Comparison of ENCODE assay signal across 23 cellular contexts in genomic region chr18:24185805-24186204, GRCh38. TPM values are rescaled to one million over a fixed set of nuclear protein-coding genes. Genes with fewer than 3 reads are reported as not detected.
DNase-seq lines count a peak whose midpoint lies in the region; ATAC-seq and TF ChIP-seq lines count a peak whose summit lies in the region.
"Had no signal": no experiment of that assay in that cellular context is flagged by ENCODE, and none has a peak within 500 bp of the region (broad histone marks: within the 10 kb centered on the region; RNA-seq: fewer than 3 reads in every experiment).

No MANE protein-coding gene starts in this region.

- H3K4me1 ChIP-seq in ACC112 (ENCODE audit: control insufficient read depth, insufficient read depth, low read length, unreplicated experiment) (peaks cover 13% of the 10 kb centered on the region), PC-3 (ENCODE audit: insufficient read depth, low read length) (no peaks in the 10 kb centered on the region)
- H3K4me1 ChIP-seq: BE2C, HAP-1 had no signal

- no peaks in the 10 kb centered on the region for H3K36me3 ChIP-seq in ACC112 (ENCODE audit: insufficient read depth, low read length)
- no peaks in the 10 kb centered on the region for H3K36me3 ChIP-seq in PC-3 (ENCODE audit: low read depth, low read length)
- H3K36me3 ChIP-seq: BE2C, HAP-1 had no signal

- H3K4me3 ChIP-seq in ACC112 (ENCODE audit: low read depth, low read length), result no peak overlapping the region
- H3K4me3 ChIP-seq in PC-3 (ENCODE audit: low read length), result no peak overlapping the region
- no peak overlapping the region for H3K4me3 ChIP-seq in astrocyte of the spinal cord (ENCODE audit: low read depth, low read length)
- H3K4me3 ChIP-seq in fibroblast of the aortic adventitia (ENCODE audit: low read depth, low read length), result no peak overlapping the region
- H3K4me3 ChIP-seq: GM23248, HAP-1 had no signal

- no peak overlapping the region for H3K4me2 ChIP-seq in PC-3 (ENCODE audit: low read length)

- CTCF ChIA-PET in PC-3 (lab: Charles Lee), result no interaction called here

- no peak overlapping the region for H2AFZ ChIP-seq in ACC112 (ENCODE audit: low read length, unreplicated experiment)
- no peak overlapping the region for H2AFZ ChIP-seq in PC-3 (ENCODE audit: low read length)
- H2AFZ ChIP-seq: GM23248 had no signal

- intact Hi-C loops in PC-3 (cut with micrococcal nuclease), result no loop called here

- TF ChIP-seq CTCF in PC-3 (conservative IDR thresholded peaks at IDR 0.05; ENCODE audit: low read depth, low read length), result no peak
- TF ChIP-seq CTCF in astrocyte of the spinal cord (IDR thresholded peaks at IDR 0.05; ENCODE audit: low read depth, low read length), result no peak
- TF ChIP-seq CTCF in fibroblast of the aortic adventitia (IDR thresholded peaks at IDR 0.05; ENCODE audit: insufficient read depth, low read length), result no peak

- H3K27ac ChIP-seq in ACC112 (ENCODE audit: low read depth, low read length) (peak overlapping the region; percentile 55), PC-3 (ENCODE audit: low read length) (no peak overlapping the region)
- H3K27ac ChIP-seq: 22Rv1, GM23248 had no signal

- H3K79me2 ChIP-seq in ACC112 (ENCODE audit: control insufficient read depth, insufficient read depth, low read length, unreplicated experiment) (no peaks in the 10 kb centered on the region), PC-3 (ENCODE audit: low read length) (no peaks in the 10 kb centered on the region)

- no peaks in the 10 kb centered on the region for H3K9me2 ChIP-seq in PC-3 (replicated peaks; ENCODE audit: low read length)

- no peaks in the 10 kb centered on the region for H3K9me3 ChIP-seq in PC-3 (ENCODE audit: low read length)
- H3K9me3 ChIP-seq: BE2C, HAP-1 had no signal

- H3K27me3 ChIP-seq in ACC112 (ENCODE audit: insufficient read depth, low read length) (no peaks in the 10 kb centered on the region), PC-3 (ENCODE audit: low read length) (no peaks in the 10 kb centered on the region)
- H3K27me3 ChIP-seq: BE2C had no signal

- no peaks in the 10 kb centered on the region for H4K20me1 ChIP-seq in PC-3 (ENCODE audit: low read length)

- in situ Hi-C loops in astrocyte of the spinal cord (cut with HindIII; ENCODE audit: low sequenced_read_pairs), result no loop called here

- POLR2A ChIA-PET in PC-3 (lab: Charles Lee; ENCODE audit: unreplicated experiment), result no interaction called here

- DNase-seq in PC-3 (peak; percentile 12), astrocyte of the spinal cord (ENCODE audit: low read depth, low spot score) (peak; percentile 24), fibroblast of the aortic adventitia (ENCODE audit: low read depth) (peak; percentile 22), occipital lobe (lab: John Stamatoyannopoulos, UW) (no peak), DMS153 treated with DMSO at 0.1 percent for 48 hours (lab: John Stamatoyannopoulos, UW; ENCODE audit: unreplicated experiment) (no peak), mucosa of gallbladder (ENCODE audit: low spot score) (no peak), DMS53 (lab: John Stamatoyannopoulos, UW) (no peak)
- DNase-seq: BE2C; CD4-positive, CD25-positive, alpha-beta regulatory T cell; COR-L47; DMS 273 treated with DMSO at 0.1 percent for 48 hours; GM23248; KBM-7; NCI-H1417; NCI-H187; NCI-H2107; NCI-H2227 treated with DMSO at 0.1 percent for 48 hours; NCI-H524; RPMI8226; SHP77 treated with DMSO at 0.1 percent for 48 hours had no signal

- H3K9ac ChIP-seq in PC-3 (ENCODE audit: low read length), result no peak overlapping the region
- H3K9ac ChIP-seq: GM23248 had no signal

- ATAC-seq in PC-3, result no peak

- no peaks in the 10 kb centered on the region for H3F3A ChIP-seq in PC-3 (ENCODE audit: low read length, unreplicated experiment)

- BruUV-seq in PC-3 (replicated peaks; lab: Mats Ljungman, UMichigan), result no TSS peak

RNA-seq across cellular contexts. Expression of gene CABYR, which starts 46.9 kb away (rescaled TPM):
- total RNA-seq in PC-3 (2014; rRNA removed) (5.4 and 5.6 TPM in 2 replicates), fibroblast of the aortic adventitia (ENCODE audit: low replicate concordance) (4.6 and 7.3 TPM in 2 replicates), occipital lobe (34.6 TPM), mucosa of gallbladder (3.0 TPM)

Comparison
In these comparisons a context has a peak if more than half of its experiments do, and no peak if none do; other contexts are left out.
1. DNase-seq: peak in PC-3 (single experiment), astrocyte of the spinal cord (single experiment) and fibroblast of the aortic adventitia (single experiment); none in occipital lobe (single experiment), DMS153 treated with DMSO at 0.1 percent for 48 hours (single experiment), mucosa of gallbladder (single experiment) and DMS53 (single experiment).